In the genomic region with DNA sequence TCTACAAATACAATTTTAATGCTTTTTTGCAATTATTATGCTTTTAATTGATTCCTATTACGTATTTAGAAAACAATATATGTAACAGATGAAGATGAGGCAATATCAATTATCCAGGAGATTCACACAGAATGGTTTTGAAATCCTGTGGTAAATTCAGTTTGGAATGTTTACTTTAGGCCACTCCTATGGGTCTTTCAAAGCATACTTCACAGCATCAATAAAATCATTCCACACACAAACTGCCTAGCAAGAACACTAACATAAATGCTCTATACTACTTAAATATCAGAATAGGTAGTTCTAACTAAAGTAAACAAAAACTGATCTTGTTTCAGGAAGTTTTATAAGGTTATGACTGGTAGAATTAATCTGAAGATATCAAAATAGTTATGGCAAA, we compare ENCODE assay signal across 29 cellular contexts.
A peak's percentile ranks its signal among the peaks of the same experiment; 100 is the strongest.
DNase-seq lines count a peak whose midpoint lies in the region; ATAC-seq, FAIRE-seq and TF ChIP-seq lines count a peak whose summit lies in the region.
"Had no signal": no experiment of that assay in that cellular context is flagged by ENCODE, and none has a peak within 500 bp of the region (broad histone marks: within the 10 kb centered on the region; RNA-seq: fewer than 3 reads in every experiment).

No MANE protein-coding gene starts in this region.

- 87% methylated on average over 1 of the region's 1 CpG for WGBS in esophagus muscularis mucosa

- H3K4me1 ChIP-seq in esophagus muscularis mucosa = no peaks in the 10 kb centered on the region
- H3K4me1 ChIP-seq: BLaER1, Caco-2, testis, vagina had no signal

- intact Hi-C loops in esophagus muscularis mucosa (cut with DNase I) = no loop called here

- no peak for ATAC-seq in GM19023 (IDR thresholded peaks at IDR 0.05; ENCODE audit: unreplicated experiment)
- ATAC-seq: activated T-cell treated with anti-CD3 and anti-CD28 coated beads, Interleukin-2, amount 50 U/mL, for 4 hours; naive thymus-derived CD4-positive, alpha-beta T cell had no signal

- no peak for TF ChIP-seq CTCF in choroid plexus epithelial cell (conservative IDR thresholded peaks at IDR 0.05; ENCODE audit: low read depth, low read length)
- no peak for TF ChIP-seq CTCF in esophagus muscularis mucosa (IDR thresholded peaks at IDR 0.05)

- no peak for FAIRE-seq in frontal cortex (lab: Jason Lieb, UNC)
- FAIRE-seq: endothelial cell of umbilical vein, H1 had no signal

- H3K4me3 ChIP-seq in choroid plexus epithelial cell (ENCODE audit: low read depth, low read length) (no peak overlapping the region), skeletal muscle cell (ENCODE audit: low read depth, low read length) (no peak overlapping the region), esophagus muscularis mucosa (no peak overlapping the region)
- H3K4me3 ChIP-seq: BLaER1, dorsolateral prefrontal cortex, testis, vagina had no signal

- no peak for TF ChIP-seq EP300 in esophagus muscularis mucosa (IDR thresholded peaks at IDR 0.05)

- DNase-seq in ELR (ENCODE audit: low read depth) = peak; percentile 7
- DNase-seq in LoVo (ENCODE audit: low spot score) = peak; percentile 43
- peak; percentile 73 for DNase-seq in choroid plexus epithelial cell (ENCODE audit: low read depth)
- DNase-seq in skeletal muscle cell (ENCODE audit: low read depth) = peak; percentile 22
- no peak for DNase-seq in esophagus muscularis mucosa (ENCODE audit: extremely low spot score)
- no peak for DNase-seq in frontal cortex (ENCODE audit: low spot score in 2 of 2)
- DNase-seq: activated CD4-positive, CD25-positive, alpha-beta regulatory T cell treated with anti-CD3 and anti-CD28 coated beads, Interleukin-2, amount 50 U/mL, for 72 hours; activated naive CD4-positive, alpha-beta T cell; activated T-cell treated with anti-CD3 and anti-CD28 coated beads, Interleukin-2, amount 50 U/mL, for 4 hours; amygdala; DND-41; dorsolateral prefrontal cortex; KG1; naive thymus-derived CD4-positive, alpha-beta T cell; NCI-H1048; NCI-H1930; NCI-H345; NCI-H82; occipital lobe; SHP77; stimulated activated CD4-positive, alpha-beta T cell treated with anti-CD3 and anti-CD28 coated beads, Interleukin-4, amount 100 ng/mL, for 1 hour; stimulated activated naive CD4-positive, alpha-beta T cell; testis had no signal

- no peaks in the 10 kb centered on the region for H3K27me3 ChIP-seq in esophagus muscularis mucosa
- H3K27me3 ChIP-seq: BLaER1, dorsolateral prefrontal cortex, testis, vagina had no signal

- TF ChIP-seq POLR2A in esophagus muscularis mucosa (IDR thresholded peaks at IDR 0.05; ENCODE audit: low read depth) = no peak

- H3K9me3 ChIP-seq in esophagus muscularis mucosa = peaks cover 0 to 10% (median 3%) of the 10 kb centered on the region in 4 donors
- H3K9me3 ChIP-seq: Caco-2, testis, vagina had no signal

- H3K36me3 ChIP-seq in esophagus muscularis mucosa = no peaks in the 10 kb centered on the region
- H3K36me3 ChIP-seq: BLaER1, vagina had no signal

- no peak overlapping the region for H3K27ac ChIP-seq in esophagus muscularis mucosa (replicated peaks in 1 of 4)
- H3K27ac ChIP-seq: BLaER1, dorsolateral prefrontal cortex, testis, vagina had no signal

Comparison
In these comparisons a context has a peak if more than half of its experiments do, and no peak if none do; other contexts are left out.
1. DNase-seq: peak in ELR (single experiment), LoVo (single experiment), choroid plexus epithelial cell (single experiment) and skeletal muscle cell (single experiment); none in esophagus muscularis mucosa (single experiment) and frontal cortex (0 of 2).